Comparison of ENCODE assay signal across 11 cellular contexts in the genomic region with DNA sequence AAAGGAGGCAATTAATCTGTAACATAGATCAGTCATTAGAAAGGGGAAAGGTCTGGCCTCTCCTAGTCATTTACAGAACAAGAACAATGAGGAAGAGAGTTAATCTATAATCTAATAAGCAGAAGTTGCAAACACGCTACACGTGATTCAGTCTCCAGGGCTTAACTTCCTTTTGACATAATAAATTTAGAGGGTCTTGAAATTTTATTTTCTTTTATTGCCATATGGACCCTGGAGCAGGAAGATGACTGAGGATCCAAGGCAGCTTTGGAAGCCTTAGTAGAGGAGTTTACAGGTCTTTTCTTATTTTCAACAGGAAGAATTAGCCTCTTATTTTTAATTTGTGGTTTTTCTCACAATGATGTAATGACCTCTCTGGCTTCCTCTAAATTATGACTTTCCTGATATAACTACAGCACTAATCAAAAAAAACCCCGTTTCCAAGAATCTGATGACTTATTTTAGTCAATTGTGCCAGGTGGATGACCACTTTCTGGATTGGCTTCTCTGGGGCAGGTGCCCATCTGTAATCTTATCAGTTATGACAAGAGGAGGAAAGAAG. TPM values are rescaled to one million over a fixed set of nuclear protein-coding genes. Genes with fewer than 3 reads are reported as not detected.
DNase-seq lines count a peak whose midpoint lies in the region; ATAC-seq lines count a peak whose summit lies in the region.
"Had no signal": no experiment of that assay in that cellular context is flagged by ENCODE, and none has a peak within 500 bp of the region (broad histone marks: within the 10 kb centered on the region; RNA-seq: fewer than 3 reads in every experiment).

No MANE protein-coding gene starts in this region.

- H3K27me3 Mint-ChIP-seq in naive thymus-derived CD8-positive, alpha-beta T cell = peaks cover 1 to 17% (median 6%) of the 10 kb centered on the region in 5 donors

- H3K27ac Mint-ChIP-seq in stimulated activated effector memory CD8-positive, alpha-beta T cell treated with anti-CD3 and anti-CD28 coated beads, Interleukin-12 subunit alpha, Interleukin-12 subunit beta, amount 100 ng/mL, for 72 hours = no peak overlapping the region
- H3K27ac Mint-ChIP-seq in naive thymus-derived CD8-positive, alpha-beta T cell = no peak overlapping the region

- POLR2A ChIA-PET in naive thymus-derived CD8-positive, alpha-beta T cell (lab: Charles Lee) = no interaction called here

- peak; percentile 58 for DNase-seq in MV-4-11 (lab: John Stamatoyannopoulos, UW)
- DNase-seq in stimulated activated effector memory CD8-positive, alpha-beta T cell treated with anti-CD3 and anti-CD28 coated beads, Interleukin-12 subunit alpha, Interleukin-12 subunit beta, amount 100 ng/mL, for 72 hours (ENCODE audit: low spot score in 2 of 2) = no peak
- DNase-seq in activated CD4-positive, alpha-beta T cell treated with anti-CD3 and anti-CD28 coated beads for 4 hours = no peak
- DNase-seq in naive thymus-derived CD8-positive, alpha-beta T cell = no peak
- DNase-seq in NCI-H748 (lab: John Stamatoyannopoulos, UW; ENCODE audit: unreplicated experiment) = no peak
- DNase-seq: activated CD4-positive, alpha-beta T cell treated with anti-CD3 and anti-CD28 coated beads, Interleukin-2, amount 50 U/mL, for 48 hours; adrenal gland; naive B cell had no signal

- no peaks in the 10 kb centered on the region for H3K9me3 Mint-ChIP-seq in stimulated activated effector memory CD8-positive, alpha-beta T cell treated with anti-CD3 and anti-CD28 coated beads, Interleukin-12 subunit alpha, Interleukin-12 subunit beta, amount 100 ng/mL, for 72 hours
- no peaks in the 10 kb centered on the region for H3K9me3 Mint-ChIP-seq in naive thymus-derived CD8-positive, alpha-beta T cell
- H3K9me3 Mint-ChIP-seq: naive B cell had no signal

- H3K4me1 Mint-ChIP-seq in stimulated activated effector memory CD8-positive, alpha-beta T cell treated with anti-CD3 and anti-CD28 coated beads, Interleukin-12 subunit alpha, Interleukin-12 subunit beta, amount 100 ng/mL, for 72 hours = no peaks in the 10 kb centered on the region
- peaks cover 0 to 2% (median 0%) of the 10 kb centered on the region in 4 donors for H3K4me1 Mint-ChIP-seq in naive thymus-derived CD8-positive, alpha-beta T cell

- no peaks in the 10 kb centered on the region for H3K36me3 Mint-ChIP-seq in stimulated activated effector memory CD8-positive, alpha-beta T cell treated with anti-CD3 and anti-CD28 coated beads, Interleukin-12 subunit alpha, Interleukin-12 subunit beta, amount 100 ng/mL, for 72 hours
- no peaks in the 10 kb centered on the region for H3K36me3 Mint-ChIP-seq in naive thymus-derived CD8-positive, alpha-beta T cell
- H3K36me3 Mint-ChIP-seq: naive B cell had no signal

- no peak overlapping the region for H3K4me3 Mint-ChIP-seq in stimulated activated effector memory CD8-positive, alpha-beta T cell treated with anti-CD3 and anti-CD28 coated beads, Interleukin-12 subunit alpha, Interleukin-12 subunit beta, amount 100 ng/mL, for 72 hours
- no peak overlapping the region for H3K4me3 Mint-ChIP-seq in naive thymus-derived CD8-positive, alpha-beta T cell
- H3K4me3 Mint-ChIP-seq: naive B cell had no signal

- peak; percentile 85 for ATAC-seq in GM19395 (IDR thresholded peaks at IDR 0.05; ENCODE audit: unreplicated experiment)
- ATAC-seq in HG02885 (IDR thresholded peaks at IDR 0.05; ENCODE audit: poor library complexity, unreplicated experiment) = peak; percentile 57
- ATAC-seq in stimulated activated effector memory CD8-positive, alpha-beta T cell treated with anti-CD3 and anti-CD28 coated beads, Interleukin-12 subunit alpha, Interleukin-12 subunit beta, amount 100 ng/mL, for 72 hours = peak; percentile 25
- no peak for ATAC-seq in naive thymus-derived CD8-positive, alpha-beta T cell

RNA-seq across cellular contexts. Expression of gene ADGRG7, which starts 32.2 kb away (rescaled TPM):
- total RNA-seq in naive thymus-derived CD8-positive, alpha-beta T cell = not detected
- not detected for polyA plus RNA-seq in naive thymus-derived CD8-positive, alpha-beta T cell
- total RNA-seq: adrenal gland, SJSA1 had no signal
- polyA plus RNA-seq: adrenal gland had no signal

Comparison
In these comparisons a context has a peak if more than half of its experiments do, and no peak if none do; other contexts are left out.
1. ATAC-seq: peak in GM19395 (single experiment), HG02885 (single experiment) and stimulated activated effector memory CD8-positive, alpha-beta T cell treated with anti-CD3 and anti-CD28 coated beads, Interleukin-12 subunit alpha, Interleukin-12 subunit beta, amount 100 ng/mL, for 72 hours (single experiment); none in naive thymus-derived CD8-positive, alpha-beta T cell (0 of 2).